ENCODE assay signal across 21 cellular contexts in genomic region chr19:44642375-44642774, GRCh38. TPM values are rescaled to one million over a fixed set of nuclear protein-coding genes. Genes with fewer than 3 reads are reported as not detected.
"Had no signal": no experiment of that assay in that cellular context is flagged by ENCODE, and none has a peak within 500 bp of the region (broad histone marks: within the 10 kb centered on the region; RNA-seq: fewer than 3 reads in every experiment).

No MANE protein-coding gene starts in this region.

- DNase-seq: activated effector memory CD4-positive, alpha-beta T cell treated with anti-CD3 and anti-CD28 coated beads, Interleukin-2, amount 50 U/mL, for 16 hours; effector memory CD4-positive, alpha-beta T cell; esophagus squamous epithelium; heart right ventricle; left ventricle myocardium superior; naive thymus-derived CD4-positive, alpha-beta T cell; small intestine; stimulated activated CD4-positive, alpha-beta T cell treated with anti-CD3 and anti-CD28 coated beads, Interleukin-4, amount 100 ng/mL, for 1 hour; stimulated activated naive CD8-positive, alpha-beta T cell treated with anti-CD3 and anti-CD28 coated beads, Interleukin-15, amount 100 ng/mL, for 72 hours; SW 1271; transverse colon had no signal

- H3K27ac Mint-ChIP-seq: activated naive CD8-positive, alpha-beta T cell; memory B cell; naive thymus-derived CD4-positive, alpha-beta T cell; stimulated activated naive CD8-positive, alpha-beta T cell treated with anti-CD3 and anti-CD28 coated beads, Interleukin-15, amount 100 ng/mL, for 72 hours had no signal

- H3K36me3 Mint-ChIP-seq: activated naive CD8-positive, alpha-beta T cell; memory B cell had no signal

- H3K9me3 Mint-ChIP-seq: dendritic cell treated with granulocyte-macrophage colony-stimulating factor and Interleukin-4, amounts not matched to agents 40 ng/mL and 50 ng/mL, for 4 days; memory B cell; stimulated activated naive CD8-positive, alpha-beta T cell treated with anti-CD3 and anti-CD28 coated beads, Interleukin-15, amount 100 ng/mL, for 72 hours had no signal

- ATAC-seq: activated CD4-positive, CD25-positive, alpha-beta regulatory T cell treated with anti-CD3 and anti-CD28 coated beads, Interleukin-2, amount 50 U/mL, for 24 hours; heart right ventricle; left ventricle myocardium superior; naive thymus-derived CD4-positive, alpha-beta T cell; pancreas; right lobe of liver; stimulated activated naive CD8-positive, alpha-beta T cell treated with anti-CD3 and anti-CD28 coated beads, Interleukin-15, amount 100 ng/mL, for 72 hours had no signal

- H3K27me3 Mint-ChIP-seq: activated naive CD8-positive, alpha-beta T cell; stimulated activated naive CD8-positive, alpha-beta T cell treated with anti-CD3 and anti-CD28 coated beads, Interleukin-15, amount 100 ng/mL, for 72 hours had no signal

- H3K4me1 Mint-ChIP-seq: memory B cell had no signal

- H3K4me3 Mint-ChIP-seq: memory B cell; stimulated activated naive CD8-positive, alpha-beta T cell treated with anti-CD3 and anti-CD28 coated beads, Interleukin-15, amount 100 ng/mL, for 72 hours had no signal

RNA-seq across cellular contexts. Expression of gene IGSF23, which starts 29.0 kb away (rescaled TPM):
- total RNA-seq: chondrocyte; esophagus squamous epithelium; heart right ventricle; left ventricle myocardium superior; mucosa of gallbladder; naive thymus-derived CD4-positive, alpha-beta T cell; suprapubic skin; transverse colon; vagina had no signal

RNA-seq across cellular contexts. Expression of gene CEACAM16, which starts 56.6 kb away (rescaled TPM):
- total RNA-seq: chondrocyte; esophagus squamous epithelium; heart right ventricle; left ventricle myocardium superior; naive thymus-derived CD4-positive, alpha-beta T cell; right lobe of liver; suprapubic skin; transverse colon; vagina had no signal
